Comparison of ENCODE assay signal across 10 cellular contexts in genomic region chr17:27540300-27541105, GRCh38.
A peak's percentile ranks its signal among the peaks of the same experiment; 100 is the strongest.
DNase-seq lines count a peak whose midpoint lies in the region; ATAC-seq, FAIRE-seq and TF ChIP-seq lines count a peak whose summit lies in the region.
"Had no signal": no experiment of that assay in that cellular context is flagged by ENCODE, and none has a peak within 500 bp of the region (broad histone marks: within the 10 kb centered on the region; RNA-seq: fewer than 3 reads in every experiment).

No MANE protein-coding gene starts in this region.

- H3K36me3 ChIP-seq in duodenal mucosa (ENCODE audit: control insufficient read depth in 1 of 2, insufficient read depth in 2 of 2, low read length in 2 of 2), result no peaks in the 10 kb centered on the region
- H3K36me3 ChIP-seq in neural progenitor cell, result no peaks in the 10 kb centered on the region

- H3K4me2 ChIP-seq in A549 (peak overlapping the region; percentile 86), neural progenitor cell (no peak overlapping the region)

- H3K36me3 Mint-ChIP-seq in immature natural killer cell, result no peaks in the 10 kb centered on the region
- no peaks in the 10 kb centered on the region for H3K36me3 Mint-ChIP-seq in neural progenitor cell

- TF ChIP-seq RAD21 in A549 (conservative IDR thresholded peaks at IDR 0.05 in 1 of 2, IDR thresholded peaks at IDR 0.05 in 1 of 2), result peak in 1 of 2 experiments; percentile 64; a peak in 4 of 5 replicates

- H3F3A ChIP-seq in neural progenitor cell (ENCODE audit: low read depth), result no peaks in the 10 kb centered on the region

- no peaks in the 10 kb centered on the region for H3K9me3 Mint-ChIP-seq in immature natural killer cell
- no peaks in the 10 kb centered on the region for H3K9me3 Mint-ChIP-seq in neural progenitor cell

- peak; percentile 84 to 89 for ATAC-seq in A549

- CTCF ChIA-PET in A549 (lab: Yijun Ruan, JAX), result interaction anchor here (0.9 to 14.5 kb wide), 17 partner anchors 9 to 339 kb away, joined by 3 to 140 read pairs (median 4); partner anchors contain the start of gene KSR1

- FAIRE-seq in A549 (lab: Jason Lieb, UNC), result no peak
- FAIRE-seq: G401.6 had no signal

- H3K27ac Mint-ChIP-seq in immature natural killer cell (peak overlapping the region in 1 of 6 donors; percentile 40), neural progenitor cell (no peak overlapping the region)

- TF ChIP-seq POLR2A in A549 (IDR thresholded peaks at IDR 0.05; ENCODE audit: low read length) (no peak), NB4 (IDR thresholded peaks at IDR 0.05; ENCODE audit: extremely low read depth, insufficient read length) (no peak)

- H3K27me3 Mint-ChIP-seq in immature natural killer cell (ENCODE audit: low read depth in 3 of 3) (peaks cover 2 to 5% (median 3%) of the 10 kb centered on the region in 3 donors), neural progenitor cell (ENCODE audit: insufficient read depth, low read depth) (no peaks in the 10 kb centered on the region)

- H3K9ac ChIP-seq in duodenal mucosa (ENCODE audit: low read depth in 1 of 2, low read length in 2 of 2) (no peak overlapping the region), neural progenitor cell (no peak overlapping the region)

- H3K4me1 Mint-ChIP-seq in immature natural killer cell, result peaks cover 48 to 66% of the 10 kb centered on the region in 2 donors
- H3K4me1 Mint-ChIP-seq in neural progenitor cell, result peaks cover 7% of the 10 kb centered on the region

- H3K27ac ChIP-seq in A549 (peak overlapping the region; percentile 81 to 97), duodenal mucosa (ENCODE audit: low read depth, low read length) (peak overlapping the region; percentile 69), neural progenitor cell (no peak overlapping the region)

- WGBS in A549 (ENCODE audit: missing lambda C conversion rate), result 23% methylated on average over 16 of the region's 16 CpGs

- POLR2A ChIA-PET in A549 (lab: Yijun Ruan, JAX), result interaction anchor here (0.5 to 1.7 kb wide), 6 partner anchors 9 to 246 kb away, joined by 4 to 10 read pairs (median 7); partner anchors contain the start of genes KSR1 and WSB1

- H3K4me3 Mint-ChIP-seq in immature natural killer cell, result no peak overlapping the region
- H3K4me3 Mint-ChIP-seq in neural progenitor cell, result no peak overlapping the region

- peaks cover 84% of the 10 kb centered on the region for H3K4me1 ChIP-seq in A549
- peaks cover 54 to 64% of the 10 kb centered on the region in 2 donors for H3K4me1 ChIP-seq in duodenal mucosa (ENCODE audit: control insufficient read depth in 1 of 2, insufficient read depth in 2 of 2, low read length in 2 of 2)
- peaks cover 6% of the 10 kb centered on the region for H3K4me1 ChIP-seq in neural progenitor cell

- DNase-seq in A549 (ENCODE audit: low read depth in 1 of 2, low spot score in 1 of 2) (peak; percentile 81 to 97), NB4 (ENCODE audit: low read depth) (peak; percentile 80), mucosa of gallbladder (ENCODE audit: low spot score) (peak; percentile 93), NCI-H345 (lab: John Stamatoyannopoulos, UW) (no peak), immature natural killer cell (no peak), NCI-H1694 (lab: John Stamatoyannopoulos, UW) (no peak), neural progenitor cell (ENCODE audit: low spot score) (no peak)
- DNase-seq: NCI-H1417 treated with DMSO at 0.1 percent for 48 hours had no signal

- H3K9me3 ChIP-seq in A549, result no peaks in the 10 kb centered on the region
- no peaks in the 10 kb centered on the region for H3K9me3 ChIP-seq in duodenal mucosa (ENCODE audit: control insufficient read depth in 1 of 2, low read length in 2 of 2)
- no peaks in the 10 kb centered on the region for H3K9me3 ChIP-seq in neural progenitor cell (ENCODE audit: low read depth)

- no peak overlapping the region for H2AFZ ChIP-seq in neural progenitor cell (replicated peaks)

- H3K4me3 ChIP-seq in A549 (peak overlapping the region; percentile 18; the same call in 1 of the 3 replicates), NB4 (ENCODE audit: low read depth, low read length) (no peak overlapping the region), duodenal mucosa (ENCODE audit: low read depth in 1 of 2, low read length in 2 of 2) (peak overlapping the region in 1 of 2 donors; percentile 6), neural progenitor cell (no peak overlapping the region)

- TF ChIP-seq CTCF in A549 (IDR thresholded peaks at IDR 0.05) (no peak), NB4 (IDR thresholded peaks at IDR 0.05; ENCODE audit: low read depth, low read length) (no peak), neural progenitor cell (IDR thresholded peaks at IDR 0.05) (no peak)

- peak; percentile 93 to 96 for TF ChIP-seq EP300 in A549 (IDR thresholded peaks at IDR 0.05)

- peaks cover 11% of the 10 kb centered on the region for H3K79me2 ChIP-seq in neural progenitor cell (ENCODE audit: low read depth)

- peaks cover 30% of the 10 kb centered on the region for H4K20me1 ChIP-seq in neural progenitor cell (ENCODE audit: low read depth)

- H3K27me3 ChIP-seq in duodenal mucosa (ENCODE audit: control insufficient read depth in 1 of 2, insufficient read depth in 2 of 2, low read length in 2 of 2) (no peaks in the 10 kb centered on the region), neural progenitor cell (no peaks in the 10 kb centered on the region)

TF ChIP-seq in A549, 52 proteins besides CTCF, POLR2A, EP300 and RAD21 (continues in another document):
- TF ChIP-seq ESRRA (IDR thresholded peaks at IDR 0.05; ENCODE audit: borderline replicate concordance, low read length) (no peak), PHF8 (IDR thresholded peaks at IDR 0.05; ENCODE audit: borderline replicate concordance, low read depth) (no peak), ELK1 (IDR thresholded peaks at IDR 0.05; ENCODE audit: low read depth, low read length) (no peak), ZNF302 (CRISPR knock-in tag; IDR thresholded peaks at IDR 0.05) (no peak), CEBPB (IDR thresholded peaks at IDR 0.05) (peak; percentile 98 to 99), SREBF2 (IDR thresholded peaks at IDR 0.05) (no peak), JUN (IDR thresholded peaks at IDR 0.05) (peak; percentile 93 to 94), HOXB13 (CRISPR knock-in tag; IDR thresholded peaks at IDR 0.05; ENCODE audit: low read depth) (no peak; the same call in 1 of the 2 replicates), HOXB5 (CRISPR knock-in tag; IDR thresholded peaks at IDR 0.05) (peak; percentile 65; the same call in 1 of the 2 replicates), NFE2L2 (conservative IDR thresholded peaks at IDR 0.05; ENCODE audit: low read length) (no peak), FOXS1 (CRISPR knock-in tag; IDR thresholded peaks at IDR 0.05) (no peak), KDM5A (IDR thresholded peaks at IDR 0.05) (no peak), ZFP36 (IDR thresholded peaks at IDR 0.05; ENCODE audit: borderline replicate concordance, partially characterized antibody) (no peak)
- TF ChIP-seq, protein P1, sequence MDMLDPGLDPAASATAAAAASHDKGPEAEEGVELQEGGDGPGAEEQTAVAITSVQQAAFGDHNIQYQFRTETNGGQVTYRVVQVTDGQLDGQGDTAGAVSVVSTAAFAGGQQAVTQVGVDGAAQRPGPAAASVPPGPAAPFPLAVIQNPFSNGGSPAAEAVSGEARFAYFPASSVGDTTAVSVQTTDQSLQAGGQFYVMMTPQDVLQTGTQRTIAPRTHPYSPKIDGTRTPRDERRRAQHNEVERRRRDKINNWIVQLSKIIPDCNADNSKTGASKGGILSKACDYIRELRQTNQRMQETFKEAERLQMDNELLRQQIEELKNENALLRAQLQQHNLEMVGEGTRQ (IDR thresholded peaks at IDR 0.05), result no peak
- TF ChIP-seq, protein P2, sequence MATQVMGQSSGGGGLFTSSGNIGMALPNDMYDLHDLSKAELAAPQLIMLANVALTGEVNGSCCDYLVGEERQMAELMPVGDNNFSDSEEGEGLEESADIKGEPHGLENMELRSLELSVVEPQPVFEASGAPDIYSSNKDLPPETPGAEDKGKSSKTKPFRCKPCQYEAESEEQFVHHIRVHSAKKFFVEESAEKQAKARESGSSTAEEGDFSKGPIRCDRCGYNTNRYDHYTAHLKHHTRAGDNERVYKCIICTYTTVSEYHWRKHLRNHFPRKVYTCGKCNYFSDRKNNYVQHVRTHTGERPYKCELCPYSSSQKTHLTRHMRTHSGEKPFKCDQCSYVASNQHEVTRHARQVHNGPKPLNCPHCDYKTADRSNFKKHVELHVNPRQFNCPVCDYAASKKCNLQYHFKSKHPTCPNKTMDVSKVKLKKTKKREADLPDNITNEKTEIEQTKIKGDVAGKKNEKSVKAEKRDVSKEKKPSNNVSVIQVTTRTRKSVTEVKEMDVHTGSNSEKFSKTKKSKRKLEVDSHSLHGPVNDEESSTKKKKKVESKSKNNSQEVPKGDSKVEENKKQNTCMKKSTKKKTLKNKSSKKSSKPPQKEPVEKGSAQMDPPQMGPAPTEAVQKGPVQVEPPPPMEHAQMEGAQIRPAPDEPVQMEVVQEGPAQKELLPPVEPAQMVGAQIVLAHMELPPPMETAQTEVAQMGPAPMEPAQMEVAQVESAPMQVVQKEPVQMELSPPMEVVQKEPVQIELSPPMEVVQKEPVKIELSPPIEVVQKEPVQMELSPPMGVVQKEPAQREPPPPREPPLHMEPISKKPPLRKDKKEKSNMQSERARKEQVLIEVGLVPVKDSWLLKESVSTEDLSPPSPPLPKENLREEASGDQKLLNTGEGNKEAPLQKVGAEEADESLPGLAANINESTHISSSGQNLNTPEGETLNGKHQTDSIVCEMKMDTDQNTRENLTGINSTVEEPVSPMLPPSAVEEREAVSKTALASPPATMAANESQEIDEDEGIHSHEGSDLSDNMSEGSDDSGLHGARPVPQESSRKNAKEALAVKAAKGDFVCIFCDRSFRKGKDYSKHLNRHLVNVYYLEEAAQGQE (IDR thresholded peaks at IDR 0.05), result no peak
- TF ChIP-seq, protein P3, sequence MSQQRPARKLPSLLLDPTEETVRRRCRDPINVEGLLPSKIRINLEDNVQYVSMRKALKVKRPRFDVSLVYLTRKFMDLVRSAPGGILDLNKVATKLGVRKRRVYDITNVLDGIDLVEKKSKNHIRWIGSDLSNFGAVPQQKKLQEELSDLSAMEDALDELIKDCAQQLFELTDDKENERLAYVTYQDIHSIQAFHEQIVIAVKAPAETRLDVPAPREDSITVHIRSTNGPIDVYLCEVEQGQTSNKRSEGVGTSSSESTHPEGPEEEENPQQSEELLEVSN (IDR thresholded peaks at IDR 0.05; ENCODE audit: borderline replicate concordance, low read depth), result no peak

Comparison
In these comparisons a context has a peak if more than half of its experiments do, and no peak if none do; other contexts are left out.
1. DNase-seq: peak in A549 (2 of 2), NB4 (single experiment) and mucosa of gallbladder (single experiment); none in NCI-H345 (single experiment), immature natural killer cell (0 of 3), NCI-H1694 (single experiment) and neural progenitor cell (single experiment).